Comparison of ENCODE assay signal across 15 cellular contexts in genomic region chr6:142887534-142887933, GRCh38. TPM values are rescaled to one million over a fixed set of nuclear protein-coding genes. Genes with fewer than 3 reads are reported as not detected.
DNase-seq lines count a peak whose midpoint lies in the region; ATAC-seq, FAIRE-seq and TF ChIP-seq lines count a peak whose summit lies in the region.
"Had no signal": no experiment of that assay in that cellular context is flagged by ENCODE, and none has a peak within 500 bp of the region (broad histone marks: within the 10 kb centered on the region; RNA-seq: fewer than 3 reads in every experiment).

No MANE protein-coding gene starts in this region.

- H3K79me2 ChIP-seq in SK-N-SH (ENCODE audit: insufficient read depth), result peaks cover 59% of the 10 kb centered on the region

- peaks cover 21% of the 10 kb centered on the region for H3F3A ChIP-seq in SK-N-SH (replicated peaks; ENCODE audit: insufficient read depth)

- WGBS in SK-N-SH (ENCODE audit: low lambda C conversion rate), result 94% methylated on average over 3 of the region's 3 CpGs

- no peaks in the 10 kb centered on the region for H3K27me3 Mint-ChIP-seq in CD8-positive, alpha-beta T cell (ENCODE audit: low read depth)
- H3K27me3 Mint-ChIP-seq in HFFc6 (ENCODE audit: insufficient read depth) (no peaks in the 10 kb centered on the region), immature natural killer cell (ENCODE audit: low read depth in 3 of 3) (peaks cover 0 to 2% (median 0%) of the 10 kb centered on the region in 3 donors)
- H3K27me3 Mint-ChIP-seq in activated CD8-positive, alpha-beta T cell treated with anti-CD3 and anti-CD28 coated beads for 36 hours, result no peaks in the 10 kb centered on the region

- no peaks in the 10 kb centered on the region for H3K27me3 ChIP-seq in CD8-positive, alpha-beta T cell (ENCODE audit: insufficient read depth, low read length)
- no peaks in the 10 kb centered on the region for H3K27me3 ChIP-seq in SK-N-SH (ENCODE audit: insufficient read depth)

- TF ChIP-seq CTCF in CD8-positive, alpha-beta T cell (IDR thresholded peaks at IDR 0.05), result no peak
- TF ChIP-seq CTCF in HFFc6 (IDR thresholded peaks at IDR 0.05) (no peak), SK-N-SH (IDR thresholded peaks at IDR 0.05) (no peak)
- TF ChIP-seq CTCF in activated CD8-positive, alpha-beta T cell treated with anti-CD3 and anti-CD28 coated beads for 36 hours (IDR thresholded peaks at IDR 0.05), result no peak

- H3K4me3 Mint-ChIP-seq in CD8-positive, alpha-beta T cell, result peak overlapping the region; percentile 58
- H3K4me3 Mint-ChIP-seq in HFFc6 (no peak overlapping the region), immature natural killer cell (no peak overlapping the region)
- peak overlapping the region; percentile 52 for H3K4me3 Mint-ChIP-seq in activated CD8-positive, alpha-beta T cell treated with anti-CD3 and anti-CD28 coated beads for 36 hours
- H3K4me3 Mint-ChIP-seq: nephron progenitor cell had no signal

- no peaks in the 10 kb centered on the region for H3K36me3 Mint-ChIP-seq in CD8-positive, alpha-beta T cell
- H3K36me3 Mint-ChIP-seq in HFFc6 (ENCODE audit: low read depth) (no peaks in the 10 kb centered on the region), immature natural killer cell (no peaks in the 10 kb centered on the region)
- peaks cover 46% of the 10 kb centered on the region for H3K36me3 Mint-ChIP-seq in activated CD8-positive, alpha-beta T cell treated with anti-CD3 and anti-CD28 coated beads for 36 hours (ENCODE audit: low read depth)

- H3K9ac ChIP-seq in SK-N-SH, result no peak overlapping the region

- CTCF ChIA-PET in CD8-positive, alpha-beta T cell (lab: Charles Lee), result interaction anchor here (1.5 kb wide), 1 partner anchor 40 kb away, joined by 4 read pairs; no protein-coding TSS in a partner anchor
- CTCF ChIA-PET in activated CD8-positive, alpha-beta T cell treated with anti-CD3 and anti-CD28 coated beads for 36 hours (lab: Charles Lee), result no interaction called here
- CTCF ChIA-PET in SK-N-SH (lab: Yijun Ruan, JAX), result no interaction called here

- no peaks in the 10 kb centered on the region for H3K9me3 ChIP-seq in CD8-positive, alpha-beta T cell (ENCODE audit: low read length)
- no peaks in the 10 kb centered on the region for H3K9me3 ChIP-seq in SK-N-SH
- H3K9me3 ChIP-seq: lower lobe of right lung had no signal

- intact Hi-C loops in CD8-positive, alpha-beta T cell (cut with DNase I, micrococcal nuclease), result loop anchor here in 1 of 2 experiments (1.0 to 10.0 kb wide), 5 partner anchors 12 to 323 kb away; no protein-coding TSS in a partner anchor
- intact Hi-C loops in activated CD8-positive, alpha-beta T cell treated with anti-CD3 and anti-CD28 coated beads for 36 hours (cut with micrococcal nuclease), result loop anchor here (5.0 kb wide), 1 partner anchor 40 kb away; no protein-coding TSS in a partner anchor

- ATAC-seq in CD8-positive, alpha-beta T cell, result no peak
- ATAC-seq in activated CD8-positive, alpha-beta T cell treated with anti-CD3 and anti-CD28 coated beads for 36 hours, result no peak
- no peak for ATAC-seq in GM19455 (IDR thresholded peaks at IDR 0.05; ENCODE audit: unreplicated experiment)
- ATAC-seq in GM19023 (IDR thresholded peaks at IDR 0.05; ENCODE audit: unreplicated experiment), result no peak

- no peak for FAIRE-seq in urothelium cell line (lab: Jason Lieb, UNC)

- H3K4me3 ChIP-seq in CD8-positive, alpha-beta T cell (ENCODE audit: low read depth, low read length), result no peak overlapping the region
- no peak overlapping the region for H3K4me3 ChIP-seq in SK-N-SH (ENCODE audit: low read depth in 2 of 2, low read length in 1 of 2)
- H3K4me3 ChIP-seq: lower lobe of right lung had no signal

- H3K4me1 ChIP-seq in CD8-positive, alpha-beta T cell (ENCODE audit: insufficient read depth, low read length), result peaks cover 75% of the 10 kb centered on the region
- peaks cover 17 to 28% of the 10 kb centered on the region in 2 experiments for H3K4me1 ChIP-seq in SK-N-SH (ENCODE audit: control insufficient read depth in 1 of 2, insufficient read depth in 2 of 2, low read depth in 1 of 2, low read length in 1 of 2)

- H3K9me3 Mint-ChIP-seq in CD8-positive, alpha-beta T cell, result no peaks in the 10 kb centered on the region
- H3K9me3 Mint-ChIP-seq in HFFc6, result no peaks in the 10 kb centered on the region
- peaks cover 2% of the 10 kb centered on the region for H3K9me3 Mint-ChIP-seq in activated CD8-positive, alpha-beta T cell treated with anti-CD3 and anti-CD28 coated beads for 36 hours
- H3K9me3 Mint-ChIP-seq in immature natural killer cell, result no peaks in the 10 kb centered on the region
- H3K9me3 Mint-ChIP-seq: nephron progenitor cell had no signal

- no peaks in the 10 kb centered on the region for H4K20me1 ChIP-seq in SK-N-SH (ENCODE audit: insufficient read depth)

- no peak overlapping the region; the same call in 1 of the 2 replicates for H3K4me2 ChIP-seq in SK-N-SH

- no peak for TF ChIP-seq EP300 in SK-N-SH (IDR thresholded peaks at IDR 0.05; ENCODE audit: borderline replicate concordance in 1 of 2, low read depth in 1 of 2, low read length in 1 of 2)

- peaks cover 94% of the 10 kb centered on the region for H3K4me1 Mint-ChIP-seq in CD8-positive, alpha-beta T cell (ENCODE audit: low read depth)
- peaks cover 88% of the 10 kb centered on the region for H3K4me1 Mint-ChIP-seq in HFFc6 (ENCODE audit: low read depth)
- peaks cover 83% of the 10 kb centered on the region for H3K4me1 Mint-ChIP-seq in activated CD8-positive, alpha-beta T cell treated with anti-CD3 and anti-CD28 coated beads for 36 hours (ENCODE audit: low read depth)
- peaks cover 36 to 48% of the 10 kb centered on the region in 2 donors for H3K4me1 Mint-ChIP-seq in immature natural killer cell

- POLR2A ChIA-PET in CD8-positive, alpha-beta T cell (lab: Charles Lee), result interaction anchor here (0.6 kb wide), 1 partner anchor 161 kb away, joined by 3 read pairs; no protein-coding TSS in a partner anchor
- POLR2A ChIA-PET in activated CD8-positive, alpha-beta T cell treated with anti-CD3 and anti-CD28 coated beads for 36 hours (lab: Charles Lee), result no interaction called here
- POLR2A ChIA-PET in SK-N-SH (lab: Yijun Ruan, JAX), result interaction anchor here (0.5 kb wide), 1 partner anchor 138 kb away, joined by 3 read pairs; no protein-coding TSS in a partner anchor

- no peak for DNase-seq in CD8-positive, alpha-beta T cell
- DNase-seq in HFFc6, result no peak
- no peak for DNase-seq in activated CD8-positive, alpha-beta T cell treated with anti-CD3 and anti-CD28 coated beads for 36 hours
- DNase-seq in immature natural killer cell, result no peak
- DNase-seq in SK-N-SH, result no peak
- no peak for DNase-seq in urothelium cell line (ENCODE audit: low spot score)
- DNase-seq: activated CD4-positive, CD25-positive, alpha-beta regulatory T cell treated with anti-CD3 and anti-CD28 coated beads, Interleukin-2, amount 50 U/mL, for 72 hours; activated gamma-delta T cell; effector CD4-positive, alpha-beta T cell; lower lobe of right lung; NCI-H1436 treated with DMSO at 0.1 percent for 48 hours; nephron progenitor cell had no signal

- no peak for TF ChIP-seq RAD21 in SK-N-SH (IDR thresholded peaks at IDR 0.05; ENCODE audit: low read length)

- H3K27ac ChIP-seq in CD8-positive, alpha-beta T cell (ENCODE audit: low read depth, low read length), result peak overlapping the region; percentile 19
- H3K27ac ChIP-seq in SK-N-SH (ENCODE audit: low read depth in 2 of 2, low read length in 1 of 2), result peak overlapping the region in 1 of 2 experiments; percentile 96; a peak in 1 of 4 replicates
- H3K27ac ChIP-seq: HL-60, lower lobe of right lung had no signal

- no peak overlapping the region for H2AFZ ChIP-seq in SK-N-SH (ENCODE audit: low read depth)

- H3K9me2 ChIP-seq in SK-N-SH, result no peaks in the 10 kb centered on the region

- H3K36me3 ChIP-seq in CD8-positive, alpha-beta T cell (ENCODE audit: insufficient read depth, low read length), result no peaks in the 10 kb centered on the region
- no peaks in the 10 kb centered on the region for H3K36me3 ChIP-seq in SK-N-SH (replicated peaks in 1 of 2; ENCODE audit: control insufficient read depth in 1 of 2, insufficient read depth in 2 of 2, low read length in 1 of 2)
- H3K36me3 ChIP-seq: lower lobe of right lung had no signal

- H3K27ac Mint-ChIP-seq in CD8-positive, alpha-beta T cell, result peak overlapping the region; percentile 80
- H3K27ac Mint-ChIP-seq in HFFc6 (peak overlapping the region; percentile 76), immature natural killer cell (peak overlapping the region; percentile 16 to 84 (median 58))
- H3K27ac Mint-ChIP-seq in activated CD8-positive, alpha-beta T cell treated with anti-CD3 and anti-CD28 coated beads for 36 hours, result peak overlapping the region; percentile 100
- H3K27ac Mint-ChIP-seq: nephron progenitor cell had no signal

TF ChIP-seq in SK-N-SH, 30 proteins besides CTCF, POLR2A, EP300 and RAD21 (continues in another document):
- TF ChIP-seq EZH2phosphoT487 (IDR thresholded peaks at IDR 0.05; ENCODE audit: borderline replicate concordance, low read depth) (no peak), YY1 (IDR thresholded peaks at IDR 0.05; ENCODE audit: low read depth) (no peak)
- TF ChIP-seq, protein P1, sequence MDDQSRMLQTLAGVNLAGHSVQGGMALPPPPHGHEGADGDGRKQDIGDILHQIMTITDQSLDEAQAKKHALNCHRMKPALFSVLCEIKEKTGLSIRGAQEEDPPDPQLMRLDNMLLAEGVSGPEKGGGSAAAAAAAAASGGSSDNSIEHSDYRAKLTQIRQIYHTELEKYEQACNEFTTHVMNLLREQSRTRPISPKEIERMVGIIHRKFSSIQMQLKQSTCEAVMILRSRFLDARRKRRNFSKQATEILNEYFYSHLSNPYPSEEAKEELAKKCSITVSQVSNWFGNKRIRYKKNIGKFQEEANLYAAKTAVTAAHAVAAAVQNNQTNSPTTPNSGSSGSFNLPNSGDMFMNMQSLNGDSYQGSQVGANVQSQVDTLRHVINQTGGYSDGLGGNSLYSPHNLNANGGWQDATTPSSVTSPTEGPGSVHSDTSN (IDR thresholded peaks at IDR 0.05), result no peak
- TF ChIP-seq, protein P2, sequence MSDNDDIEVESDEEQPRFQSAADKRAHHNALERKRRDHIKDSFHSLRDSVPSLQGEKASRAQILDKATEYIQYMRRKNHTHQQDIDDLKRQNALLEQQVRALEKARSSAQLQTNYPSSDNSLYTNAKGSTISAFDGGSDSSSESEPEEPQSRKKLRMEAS (IDR thresholded peaks at IDR 0.05; ENCODE audit: low read depth), result no peak

RNA-seq across cellular contexts. Expression of gene HIVEP2, which starts 57.4 kb away (rescaled TPM):
- 10 to 100 TPM; 30.8 to 31.0 TPM for total RNA-seq in CD8-positive, alpha-beta T cell
- total RNA-seq in HFFc6 (2021; fragmentation: NEBNext Ultra II Directional; extraction: Animal tissue kit (Norgen Biotek cat#: 25700)), result 10 to 100 TPM; 14.0 to 19.5 (median 17.1) TPM
- total RNA-seq in activated CD8-positive, alpha-beta T cell treated with anti-CD3 and anti-CD28 coated beads for 36 hours, result 10 to 100 TPM; 31.8 to 38.1 TPM
- polyA plus RNA-seq in immature natural killer cell (1 to 10 TPM in 2 of 3 donors, under 1 TPM in 1; 0.13 to 4.6 (median 1.5) TPM), SK-N-SH (2012; rRNA removed) (2.5 and 2.8 TPM in 2 replicates)
- polyA plus RNA-seq in SK-N-SH (2012; cell fraction: cytosol; rRNA removed), result 2.9 TPM in 2 replicates
- 5.1 and 6.3 TPM in 2 replicates for polyA plus RNA-seq in SK-N-SH (2012; cell fraction: nucleus; rRNA removed)

Comparison
In these comparisons a context has a peak if more than half of its experiments do, and no peak if none do; other contexts are left out.
1. H3K4me3 Mint-ChIP-seq: peak in CD8-positive, alpha-beta T cell (single experiment) and activated CD8-positive, alpha-beta T cell treated with anti-CD3 and anti-CD28 coated beads for 36 hours (single experiment); none in HFFc6 (single experiment) and immature natural killer cell (0 of 5).
2. Peak in every context shown above with its lines, with median percentiles within 50 percentile points of each other: H3K27ac Mint-ChIP-seq.